23 cellular contexts compared by ENCODE assay signal in genomic region chr22:22591348-22592299, GRCh38. TPM values are rescaled to one million over a fixed set of nuclear protein-coding genes. Genes with fewer than 3 reads are reported as not detected.
DNase-seq lines count a peak whose midpoint lies in the region; ATAC-seq and TF ChIP-seq lines count a peak whose summit lies in the region.
"Had no signal": no experiment of that assay in that cellular context is flagged by ENCODE, and none has a peak within 500 bp of the region (broad histone marks: within the 10 kb centered on the region; RNA-seq: fewer than 3 reads in every experiment).

No MANE protein-coding gene starts in this region.

- no peak overlapping the region for H2AFZ ChIP-seq in GM23248
- H2AFZ ChIP-seq: parathyroid adenoma had no signal

- H3K79me2 ChIP-seq in GM23248 (ENCODE audit: insufficient read depth), result no peaks in the 10 kb centered on the region
- H3K79me2 ChIP-seq: parathyroid adenoma had no signal

- H3K27ac Mint-ChIP-seq in glutamatergic neuron (ENCODE audit: unreplicated experiment) (no peak overlapping the region), immature natural killer cell (no peak overlapping the region)
- no peak overlapping the region for H3K27ac Mint-ChIP-seq in activated naive CD4-positive, alpha-beta T cell treated with anti-CD3 and anti-CD28 coated beads, Interleukin-2, amount 50 U/mL, for 72 hours
- H3K27ac Mint-ChIP-seq: activated B cell treated with CpG ODN at 0.5 μM for 24 hours; T-helper 1 cell treated with Interleukin-12 subunit alpha and Interleukin-12 subunit beta and Interleukin-4 antibody, amounts not matched to agents 30 μg/mL and 1 μg/mL, for 36 hours had no signal

- H3K9me3 ChIP-seq in A673 (ENCODE audit: low read depth, low read length, poor library complexity, severe bottlenecking) (no peaks in the 10 kb centered on the region), GM23248 (ENCODE audit: low read depth) (no peaks in the 10 kb centered on the region)
- H3K9me3 ChIP-seq: esophagus squamous epithelium had no signal

- WGBS in GM23248 (ENCODE audit: low coverage in 1 of 2, low lambda C conversion rate in 2 of 2, missing lambda C conversion rate in 2 of 2), 2 experiments, result 17 to 20% methylated on average over 8 of the region's 8 CpGs

- no peaks in the 10 kb centered on the region for H3F3A ChIP-seq in GM23248 (ENCODE audit: insufficient read depth)

- no peaks in the 10 kb centered on the region for H3K36me3 ChIP-seq in A673 (ENCODE audit: insufficient read depth, low read length, poor library complexity, severe bottlenecking)
- H3K36me3 ChIP-seq in GM23248 (ENCODE audit: low read depth), result no peaks in the 10 kb centered on the region
- H3K36me3 ChIP-seq: esophagus squamous epithelium had no signal

- POLR2A ChIA-PET in A673 (lab: Charles Lee; ENCODE audit: low non-redundant PET), result no interaction called here

- H3K27me3 ChIP-seq in A673 (replicated peaks; ENCODE audit: insufficient read depth, low read depth, low read length, poor library complexity) (peaks cover 4% of the 10 kb centered on the region), GM23248 (replicated peaks; ENCODE audit: insufficient read depth) (peaks cover 46% of the 10 kb centered on the region)

- H4K20me1 ChIP-seq in GM23248 (ENCODE audit: insufficient read depth), result no peaks in the 10 kb centered on the region

- H3K27me3 Mint-ChIP-seq in glutamatergic neuron (ENCODE audit: unreplicated experiment), result peaks cover 6% of the 10 kb centered on the region
- H3K27me3 Mint-ChIP-seq in immature natural killer cell (ENCODE audit: low read depth in 3 of 3), result peaks cover 4 to 5% (median 4%) of the 10 kb centered on the region in 3 donors
- H3K27me3 Mint-ChIP-seq: activated B cell treated with CpG ODN at 0.5 μM for 24 hours had no signal

- peaks cover 1% of the 10 kb centered on the region for H3K9me3 Mint-ChIP-seq in glutamatergic neuron (ENCODE audit: unreplicated experiment)
- H3K9me3 Mint-ChIP-seq in immature natural killer cell, result no peaks in the 10 kb centered on the region
- H3K9me3 Mint-ChIP-seq in activated naive CD4-positive, alpha-beta T cell treated with anti-CD3 and anti-CD28 coated beads, Interleukin-2, amount 50 U/mL, for 72 hours, result no peaks in the 10 kb centered on the region
- H3K9me3 Mint-ChIP-seq: activated B cell treated with CpG ODN at 0.5 μM for 24 hours; T-helper 1 cell treated with Interleukin-12 subunit alpha and Interleukin-12 subunit beta and Interleukin-4 antibody, amounts not matched to agents 30 μg/mL and 1 μg/mL, for 36 hours had no signal

- H3K36me3 Mint-ChIP-seq in glutamatergic neuron (ENCODE audit: unreplicated experiment) (no peaks in the 10 kb centered on the region), immature natural killer cell (no peaks in the 10 kb centered on the region)
- H3K36me3 Mint-ChIP-seq in activated naive CD4-positive, alpha-beta T cell treated with anti-CD3 and anti-CD28 coated beads, Interleukin-2, amount 50 U/mL, for 72 hours, result no peaks in the 10 kb centered on the region

- ATAC-seq in SK-N-SH treated with all-trans-retinoic acid at 6 μM for 48 hours, result peak; percentile 40; the same call in 2 of the 3 replicates
- no peak for ATAC-seq in activated naive CD4-positive, alpha-beta T cell treated with anti-CD3 and anti-CD28 coated beads, Interleukin-2, amount 50 U/mL, for 72 hours
- ATAC-seq: left lobe of liver had no signal

- H3K4me1 ChIP-seq in A673 (ENCODE audit: insufficient read depth, low read length, poor library complexity, severe bottlenecking) (no peaks in the 10 kb centered on the region), GM23248 (ENCODE audit: insufficient read depth) (no peaks in the 10 kb centered on the region)
- H3K4me1 ChIP-seq: esophagus squamous epithelium, parathyroid adenoma had no signal

- no TSS peak for BruUV-seq in A673 (replicated peaks; lab: Mats Ljungman, UMichigan)

- no peak overlapping the region for H3K4me2 ChIP-seq in GM23248 (ENCODE audit: unreplicated experiment)

- intact Hi-C loops in A673 (cut with micrococcal nuclease; ENCODE audit: unreplicated experiment), result no loop called here

- H3K4me3 ChIP-seq in A673 (ENCODE audit: low read depth, low read length, poor library complexity, severe bottlenecking), result no peak overlapping the region
- H3K4me3 ChIP-seq in GM23248, result no peak overlapping the region
- H3K4me3 ChIP-seq: esophagus squamous epithelium had no signal

- in situ Hi-C loops in GM23248 (cut with MboI), result no loop called here

- TF ChIP-seq CTCF in A673 (conservative IDR thresholded peaks at IDR 0.05; ENCODE audit: low read depth, low read length) (peak; percentile 16; the same call in 1 of the 2 replicates), glutamatergic neuron (IDR thresholded peaks at IDR 0.05; ENCODE audit: partially characterized antibody, unreplicated experiment) (peak; percentile 48)

- peaks cover 17% of the 10 kb centered on the region for H3K4me1 Mint-ChIP-seq in glutamatergic neuron (ENCODE audit: low read depth, unreplicated experiment)
- H3K4me1 Mint-ChIP-seq in immature natural killer cell, result no peaks in the 10 kb centered on the region

- no peaks in the 10 kb centered on the region for H3K9me2 ChIP-seq in GM23248 (ENCODE audit: insufficient read depth)

- DNase-seq in A673 (ENCODE audit: low spot score) (no peak), GM23248 (peak; percentile 17), glutamatergic neuron (no peak), immature natural killer cell (no peak), H4 (ENCODE audit: low spot score) (no peak)
- no peak for DNase-seq in activated naive CD4-positive, alpha-beta T cell treated with anti-CD3 and anti-CD28 coated beads, Interleukin-2, amount 50 U/mL, for 72 hours (ENCODE audit: low spot score in 2 of 2)
- DNase-seq in stimulated activated CD4-positive, alpha-beta T cell treated with anti-CD3 and anti-CD28 coated beads, Interleukin-2, amount 100 ng/mL, for 24 hours, result no peak
- DNase-seq: activated B cell treated with CpG ODN at 0.5 μM for 24 hours; activated naive CD4-positive, alpha-beta T cell; esophagus squamous epithelium; hippocampal formation; NCI-H1694 treated with DMSO at 0.1 percent for 48 hours; NCI-H526; small intestine; stimulated activated naive CD4-positive, alpha-beta T cell had no signal

- CTCF ChIA-PET in A673 (lab: Charles Lee), result interaction anchor here (1.2 to 1.4 kb wide), 2 partner anchors 15 to 24 kb away, joined by 4 read pairs; no protein-coding TSS in a partner anchor

- no peak overlapping the region for H3K9ac ChIP-seq in GM23248
- H3K9ac ChIP-seq: parathyroid adenoma had no signal

- H3K27ac ChIP-seq in A673 (ENCODE audit: low read depth, low read length, poor library complexity, severe bottlenecking) (no peak overlapping the region), GM23248 (no peak overlapping the region)
- H3K27ac ChIP-seq: esophagus squamous epithelium, parathyroid adenoma had no signal

- H3K4me3 Mint-ChIP-seq in glutamatergic neuron (ENCODE audit: unreplicated experiment), result no peak overlapping the region
- no peak overlapping the region for H3K4me3 Mint-ChIP-seq in immature natural killer cell
- H3K4me3 Mint-ChIP-seq: activated B cell treated with CpG ODN at 0.5 μM for 24 hours; T-helper 1 cell treated with Interleukin-12 subunit alpha and Interleukin-12 subunit beta and Interleukin-4 antibody, amounts not matched to agents 30 μg/mL and 1 μg/mL, for 36 hours had no signal

TF ChIP-seq in SK-N-SH treated with all-trans-retinoic acid at 6 μM for 48 hours, 23 proteins besides CTCF, POLR2A, EP300 and RAD21 (continues in another document):
- TF ChIP-seq POU6F1 (CRISPR knock-in tag; IDR thresholded peaks at IDR 0.05; ENCODE audit: borderline replicate concordance, low read depth), result no peak
- TF ChIP-seq ISL1 (CRISPR knock-in tag; IDR thresholded peaks at IDR 0.05), result no peak
- no peak for TF ChIP-seq SNAI2 (CRISPR knock-in tag; IDR thresholded peaks at IDR 0.05)
- TF ChIP-seq TCF4 (CRISPR knock-in tag; IDR thresholded peaks at IDR 0.05; ENCODE audit: borderline replicate concordance), result no peak
- no peak for TF ChIP-seq PPARA (CRISPR knock-in tag; IDR thresholded peaks at IDR 0.05; ENCODE audit: borderline replicate concordance)
- no peak for TF ChIP-seq BACH2 (CRISPR knock-in tag; IDR thresholded peaks at IDR 0.05; ENCODE audit: borderline replicate concordance)
- TF ChIP-seq ZC3H10 (CRISPR knock-in tag; IDR thresholded peaks at IDR 0.05), result no peak

RNA-seq across cellular contexts. Expression of gene PRAME, which starts 32.6 kb away (rescaled TPM):
- total RNA-seq in A673 (2021) (14.1 and 35.4 TPM in 2 replicates), glutamatergic neuron (ENCODE audit: unreplicated experiment) (1.9 TPM)
- not detected in 2 replicates for total RNA-seq in GM23248 (2014; rRNA removed; shearing (Covaris generic))
- polyA plus RNA-seq in GM23248 (2016; fragmentation: Nextera tagmentation; extraction: Ambion mirVana) (not detected in 2 replicates), immature natural killer cell (not detected)
- under 1 TPM in 1 of 2 donors, not detected in 1; 0.23 TPM for total RNA-seq in activated naive CD4-positive, alpha-beta T cell treated with anti-CD3 and anti-CD28 coated beads, Interleukin-2, amount 50 U/mL, for 72 hours
- 1.9 and 3.6 TPM in 2 replicates for total RNA-seq in H4 (2014; rRNA removed; shearing (Covaris generic))
- total RNA-seq: activated B cell treated with CpG ODN at 0.5 μM for 24 hours, dermis microvascular lymphatic vessel endothelial cell, esophagus squamous epithelium, LHCN-M2, urinary bladder had no signal
- polyA plus RNA-seq: small intestine, urinary bladder had no signal

RNA-seq across cellular contexts. Expression of gene GGTLC2, which starts 52.8 kb away (rescaled TPM):
- not detected in 2 replicates for total RNA-seq in A673 (2021)
- total RNA-seq in GM23248 (2014; rRNA removed; shearing (Covaris generic)), result not detected in 2 replicates
- polyA plus RNA-seq in GM23248 (2016; fragmentation: Nextera tagmentation; extraction: Ambion mirVana), result not detected in 2 replicates
- not detected for total RNA-seq in glutamatergic neuron (ENCODE audit: unreplicated experiment)
- not detected for polyA plus RNA-seq in immature natural killer cell
- total RNA-seq in activated naive CD4-positive, alpha-beta T cell treated with anti-CD3 and anti-CD28 coated beads, Interleukin-2, amount 50 U/mL, for 72 hours, result not detected
- total RNA-seq in H4 (2014; rRNA removed; shearing (Covaris generic)), result not detected in 2 replicates
- total RNA-seq: activated B cell treated with CpG ODN at 0.5 μM for 24 hours, dermis microvascular lymphatic vessel endothelial cell, esophagus squamous epithelium, left lobe of liver, LHCN-M2, RPMI7951, urinary bladder had no signal
- polyA plus RNA-seq: small intestine, urinary bladder had no signal
